Comparison of ENCODE assay signal across 8 cellular contexts in genomic region chr18:44758821-44759624, GRCh38.
A peak's percentile ranks its signal among the peaks of the same experiment; 100 is the strongest.
DNase-seq lines count a peak whose midpoint lies in the region; ATAC-seq and TF ChIP-seq lines count a peak whose summit lies in the region.

No MANE protein-coding gene starts in this region.

- no peaks in the 10 kb centered on the region for H3K36me3 ChIP-seq in mucosa of descending colon (ENCODE audit: low read depth)
- H3K36me3 ChIP-seq in prostate gland, result no peaks in the 10 kb centered on the region
- H3K36me3 ChIP-seq in H7 (replicated peaks; ENCODE audit: control insufficient read depth, insufficient read depth, low read length), result no peaks in the 10 kb centered on the region

- H3K4me3 ChIP-seq in mucosa of descending colon, result no peak overlapping the region
- H3K4me3 ChIP-seq in prostate gland, result no peak overlapping the region
- no peak overlapping the region for H3K4me3 ChIP-seq in H7 (ENCODE audit: insufficient read depth, low read depth, low read length)

- H3K9me3 ChIP-seq in mucosa of descending colon, result no peaks in the 10 kb centered on the region
- H3K9me3 ChIP-seq in prostate gland, result no peaks in the 10 kb centered on the region

- no peak overlapping the region for H3K27ac ChIP-seq in prostate gland

- H3K27me3 ChIP-seq in prostate gland (replicated peaks; ENCODE audit: insufficient read depth) (no peaks in the 10 kb centered on the region), H7 (ENCODE audit: control insufficient read depth, insufficient read depth, low read length) (no peaks in the 10 kb centered on the region)

- 0 out of 2 replicates have a peak, but pooled peaks have one; percentile 37 for TF ChIP-seq POLR2A in Raji (IDR thresholded peaks at IDR 0.05; ENCODE audit: insufficient read depth, low read depth, low read length)
- no peak for TF ChIP-seq POLR2A in prostate gland (IDR thresholded peaks at IDR 0.05)

- peaks cover 9% of the 10 kb centered on the region for H3K4me1 ChIP-seq in mucosa of descending colon (ENCODE audit: low read depth)
- no peaks in the 10 kb centered on the region for H3K4me1 ChIP-seq in prostate gland (replicated peaks)

- peak; percentile 90 for ATAC-seq in GM18520 (IDR thresholded peaks at IDR 0.05; ENCODE audit: unreplicated experiment)
- peak; percentile 97 for ATAC-seq in HG02840 (IDR thresholded peaks at IDR 0.05; ENCODE audit: low FRiP score, unreplicated experiment)
- ATAC-seq in mucosa of descending colon, result peak; percentile 79

- intact Hi-C loops in mucosa of descending colon (cut with DNase I, micrococcal nuclease), result no loop called here
- intact Hi-C loops in prostate gland (cut with DNase I), result no loop called here

- DNase-seq in mucosa of descending colon (no peak), NCI-H1105 treated with DMSO at 0.1 percent for 48 hours (lab: John Stamatoyannopoulos, UW) (no peak), GDM1 (lab: John Stamatoyannopoulos, UW) (no peak), prostate gland (ENCODE audit: low spot score) (no peak), H7 (no peak)

- no peak for TF ChIP-seq CTCF in mucosa of descending colon (IDR thresholded peaks at IDR 0.05)
- no peak for TF ChIP-seq CTCF in prostate gland (IDR thresholded peaks at IDR 0.05)

- WGBS in prostate gland, result 85% methylated on average over 13 of the region's 13 CpGs
